28 cellular contexts compared by ENCODE assay signal in genomic region chr3:130760922-130761321, GRCh38. TPM values are rescaled to one million over a fixed set of nuclear protein-coding genes. Genes with fewer than 3 reads are reported as not detected.
DNase-seq lines count a peak whose midpoint lies in the region; ATAC-seq and TF ChIP-seq lines count a peak whose summit lies in the region.
"Had no signal": no experiment of that assay in that cellular context is flagged by ENCODE, and none has a peak within 500 bp of the region (broad histone marks: within the 10 kb centered on the region; RNA-seq: fewer than 3 reads in every experiment).

No MANE protein-coding gene starts in this region.

- H3K9me3 Mint-ChIP-seq in nephron: no peaks in the 10 kb centered on the region
- H3K9me3 Mint-ChIP-seq in activated T-cell treated with anti-CD3 and anti-CD28 coated beads, Interleukin-2, amount 50 U/mL, for 24 hours: no peaks in the 10 kb centered on the region
- H3K9me3 Mint-ChIP-seq: activated CD8-positive, alpha-beta T cell treated with anti-CD3 and anti-CD28 coated beads for 36 hours; natural killer cell treated with Interleukin-12 subunit alpha and Interleukin-12 subunit beta and Interleukin-15 and Interleukin-18, amount 100 ng/mL, for 72 hours; WTC11 had no signal

- POLR2A ChIA-PET in SK-N-SH (lab: Yijun Ruan, JAX): no interaction called here

- H3K79me2 ChIP-seq in SK-N-SH (ENCODE audit: insufficient read depth): no peaks in the 10 kb centered on the region
- H3K79me2 ChIP-seq: parathyroid adenoma had no signal

- WGBS in SK-N-SH (ENCODE audit: low lambda C conversion rate): 13% methylated on average over 1 of the region's 1 CpG
- 71% methylated on average over 1 of the region's 1 CpG for WGBS in right cardiac atrium

- TF ChIP-seq EP300 in SK-N-SH (IDR thresholded peaks at IDR 0.05; ENCODE audit: borderline replicate concordance in 1 of 2, low read depth in 1 of 2, low read length in 1 of 2): no peak

- H3K4me3 ChIP-seq in SK-N-SH (ENCODE audit: low read depth in 2 of 2, low read length in 1 of 2) (no peak overlapping the region), adipocyte (ENCODE audit: low read length) (no peak overlapping the region), right cardiac atrium (ENCODE audit: low read length) (no peak overlapping the region)
- H3K4me3 ChIP-seq: A549, ascending aorta, BLaER1, PC-9, sigmoid colon, SJSA1, vagina had no signal

- no peaks in the 10 kb centered on the region for H3K27me3 Mint-ChIP-seq in nephron (ENCODE audit: low read depth)
- peaks cover 26% of the 10 kb centered on the region for H3K27me3 Mint-ChIP-seq in activated T-cell treated with anti-CD3 and anti-CD28 coated beads, Interleukin-2, amount 50 U/mL, for 24 hours

- ATAC-seq in SK-N-SH treated with all-trans-retinoic acid at 6 μM for 48 hours (no peak), right cardiac atrium (no peak)
- ATAC-seq: A549; activated CD8-positive, alpha-beta T cell treated with anti-CD3 and anti-CD28 coated beads for 36 hours; esophagus mucosa; left colon; natural killer cell treated with Interleukin-12 subunit alpha and Interleukin-12 subunit beta and Interleukin-15 and Interleukin-18, amount 100 ng/mL, for 72 hours had no signal

- H3K4me1 ChIP-seq in SK-N-SH (ENCODE audit: control insufficient read depth in 1 of 2, insufficient read depth in 2 of 2, low read depth in 1 of 2, low read length in 1 of 2): no peaks in the 10 kb centered on the region; a peak in 1 of 4 replicates
- H3K4me1 ChIP-seq in adipocyte (ENCODE audit: control insufficient read depth, insufficient read depth, low read length): peaks cover 5% of the 10 kb centered on the region
- H3K4me1 ChIP-seq in right cardiac atrium (ENCODE audit: control insufficient read depth, insufficient read depth, low read length): no peaks in the 10 kb centered on the region
- H3K4me1 ChIP-seq: ascending aorta, BLaER1, sigmoid colon, vagina had no signal

- H3K27ac Mint-ChIP-seq in nephron: peak overlapping the region in 2 of 3 experiments; percentile 13 to 67
- H3K27ac Mint-ChIP-seq in activated T-cell treated with anti-CD3 and anti-CD28 coated beads, Interleukin-2, amount 50 U/mL, for 24 hours: no peak overlapping the region
- H3K27ac Mint-ChIP-seq: activated CD8-positive, alpha-beta T cell treated with anti-CD3 and anti-CD28 coated beads for 36 hours; natural killer cell treated with Interleukin-12 subunit alpha and Interleukin-12 subunit beta and Interleukin-15 and Interleukin-18, amount 100 ng/mL, for 72 hours; WTC11 had no signal

- H2AFZ ChIP-seq in SK-N-SH (ENCODE audit: low read depth): no peak overlapping the region
- H2AFZ ChIP-seq: parathyroid adenoma, PC-9 had no signal

- no peaks in the 10 kb centered on the region for H3K9me2 ChIP-seq in SK-N-SH

- intact Hi-C loops in right cardiac atrium (cut with DNase I): loop anchor here in 2 of 4 donors (5.0 kb wide), 1 partner anchor 131 kb away; the partner anchor contains the start of gene ATP2C1 (in 2 of the 2)

- H3K36me3 Mint-ChIP-seq in nephron (ENCODE audit: low read depth): no peaks in the 10 kb centered on the region
- H3K36me3 Mint-ChIP-seq in activated T-cell treated with anti-CD3 and anti-CD28 coated beads, Interleukin-2, amount 50 U/mL, for 24 hours (ENCODE audit: low read depth): no peaks in the 10 kb centered on the region
- H3K36me3 Mint-ChIP-seq: natural killer cell treated with Interleukin-12 subunit alpha and Interleukin-12 subunit beta and Interleukin-15 and Interleukin-18, amount 100 ng/mL, for 72 hours; WTC11 had no signal

- H3K4me1 Mint-ChIP-seq in nephron: peaks cover 5% of the 10 kb centered on the region
- peaks cover 8% of the 10 kb centered on the region for H3K4me1 Mint-ChIP-seq in activated T-cell treated with anti-CD3 and anti-CD28 coated beads, Interleukin-2, amount 50 U/mL, for 24 hours (ENCODE audit: low read depth)

- TF ChIP-seq CTCF in SK-N-SH (IDR thresholded peaks at IDR 0.05) (no peak), nephron (IDR thresholded peaks at IDR 0.05; ENCODE audit: unreplicated experiment in 3 of 3) (no peak)

- no peak overlapping the region for H3K4me2 ChIP-seq in SK-N-SH
- H3K4me2 ChIP-seq: BLaER1, PC-9 had no signal

- H4K20me1 ChIP-seq in SK-N-SH (ENCODE audit: insufficient read depth): no peaks in the 10 kb centered on the region
- H4K20me1 ChIP-seq: BLaER1 had no signal

- DNase-seq in SK-N-SH: no peak
- DNase-seq in M059J (ENCODE audit: low read depth): peak; percentile 83
- DNase-seq in adipocyte (ENCODE audit: low read depth): peak; percentile 25
- DNase-seq in right cardiac atrium: no peak
- DNase-seq in activated T-cell treated with anti-CD3 and anti-CD28 coated beads, Interleukin-2, amount 50 U/mL, for 24 hours: no peak
- no peak for DNase-seq in middle frontal gyrus (ENCODE audit: extremely low spot score, low spot score)
- DNase-seq: activated CD8-positive, alpha-beta T cell treated with anti-CD3 and anti-CD28 coated beads for 36 hours; activated naive CD4-positive, alpha-beta T cell treated with anti-CD3 and anti-CD28 coated beads, Interleukin-2, amount 50 U/mL, for 16 hours; activated T-cell treated with anti-CD3 and anti-CD28 coated beads, Interleukin-2, amount 50 U/mL, for 48 hours; cerebellar nuclear complex; GDM1; GOT3; Karpas-422; left colon; NCI-H1105 treated with DMSO at 0.1 percent for 48 hours; sigmoid colon had no signal

- H3K36me3 ChIP-seq in SK-N-SH (replicated peaks in 1 of 2; ENCODE audit: control insufficient read depth in 1 of 2, insufficient read depth in 2 of 2, low read length in 1 of 2) (no peaks in the 10 kb centered on the region), adipocyte (ENCODE audit: control insufficient read depth, insufficient read depth, low read length, severe bottlenecking) (no peaks in the 10 kb centered on the region)
- H3K36me3 ChIP-seq: ascending aorta, BLaER1, sigmoid colon, SJSA1, vagina had no signal

- H3K9me3 ChIP-seq in SK-N-SH: no peaks in the 10 kb centered on the region
- H3K9me3 ChIP-seq in adipocyte (ENCODE audit: control insufficient read depth, low read length): no peaks in the 10 kb centered on the region
- H3K9me3 ChIP-seq in right cardiac atrium (ENCODE audit: control insufficient read depth, low read length): no peaks in the 10 kb centered on the region
- H3K9me3 ChIP-seq: A549, ascending aorta, BLaER1, sigmoid colon, SJSA1, vagina had no signal

- H3K27me3 ChIP-seq in SK-N-SH (ENCODE audit: insufficient read depth) (0 out of 2 replicates have a peak, but pooled peaks cover 5% of the 10 kb centered on the region), adipocyte (replicated peaks; ENCODE audit: control insufficient read depth, insufficient read depth, low read length) (no peaks in the 10 kb centered on the region), right cardiac atrium (ENCODE audit: control insufficient read depth, insufficient read depth) (no peaks in the 10 kb centered on the region)
- H3K27me3 ChIP-seq: ascending aorta, BLaER1, sigmoid colon, SJSA1, vagina had no signal

- no peaks in the 10 kb centered on the region for H3F3A ChIP-seq in SK-N-SH (replicated peaks; ENCODE audit: insufficient read depth)

- H3K4me3 Mint-ChIP-seq in nephron: no peak overlapping the region
- no peak overlapping the region for H3K4me3 Mint-ChIP-seq in activated T-cell treated with anti-CD3 and anti-CD28 coated beads, Interleukin-2, amount 50 U/mL, for 24 hours
- H3K4me3 Mint-ChIP-seq: activated CD8-positive, alpha-beta T cell treated with anti-CD3 and anti-CD28 coated beads for 36 hours; natural killer cell treated with Interleukin-12 subunit alpha and Interleukin-12 subunit beta and Interleukin-15 and Interleukin-18, amount 100 ng/mL, for 72 hours; WTC11 had no signal

- H3K27ac ChIP-seq in SK-N-SH (ENCODE audit: low read depth in 2 of 2, low read length in 1 of 2) (no peak overlapping the region), right cardiac atrium (ENCODE audit: low read length) (no peak overlapping the region)
- H3K27ac ChIP-seq: A549, ascending aorta, BLaER1, parathyroid adenoma, PC-9, sigmoid colon, SJSA1, vagina had no signal

- no peak for TF ChIP-seq RAD21 in SK-N-SH (IDR thresholded peaks at IDR 0.05; ENCODE audit: low read length)

- H3K9ac ChIP-seq in SK-N-SH (no peak overlapping the region), adipocyte (ENCODE audit: low read length) (no peak overlapping the region)
- H3K9ac ChIP-seq: BLaER1, parathyroid adenoma had no signal

- CTCF ChIA-PET in SK-N-SH (lab: Yijun Ruan, JAX): interaction anchor here (0.7 to 5.5 kb wide), 15 partner anchors 10 to 234 kb away, joined by 3 to 112 read pairs (median 4); partner anchors contain the start of gene ATP2C1

TF ChIP-seq in SK-N-SH treated with all-trans-retinoic acid at 6 μM for 48 hours, 23 proteins besides CTCF, POLR2A, EP300 and RAD21:
- TF ChIP-seq ISL1 (CRISPR knock-in tag; IDR thresholded peaks at IDR 0.05) (peak; percentile 97), ESRRG (CRISPR knock-in tag; IDR thresholded peaks at IDR 0.05) (no peak), TCF4 (CRISPR knock-in tag; IDR thresholded peaks at IDR 0.05; ENCODE audit: borderline replicate concordance) (no peak)

TF ChIP-seq in SK-N-SH, 30 proteins besides CTCF, POLR2A, EP300 and RAD21:
- no peak for TF ChIP-seq POLR2AphosphoS5 (IDR thresholded peaks at IDR 0.05; ENCODE audit: low read depth, low read length)
- no peak for TF ChIP-seq RCOR1 (IDR thresholded peaks at IDR 0.05; ENCODE audit: low read length)
- TF ChIP-seq TEAD4 (IDR thresholded peaks at IDR 0.05; ENCODE audit: borderline replicate concordance, insufficient read depth): no peak
- no peak for TF ChIP-seq NFIC (IDR thresholded peaks at IDR 0.05; ENCODE audit: borderline replicate concordance)
- TF ChIP-seq SMC3 (IDR thresholded peaks at IDR 0.05; ENCODE audit: low read depth, low read length): no peak
- TF ChIP-seq GABPA (IDR thresholded peaks at IDR 0.05; ENCODE audit: low read depth): no peak
- TF ChIP-seq YY1 (IDR thresholded peaks at IDR 0.05; ENCODE audit: low read depth): no peak
- TF ChIP-seq MEF2A (IDR thresholded peaks at IDR 0.05; ENCODE audit: borderline replicate concordance, low read depth): no peak

RNA-seq across cellular contexts. Expression of gene PIK3R4, which starts 14.3 kb away (rescaled TPM):
- polyA plus RNA-seq in SK-N-SH (2012; rRNA removed) (27.2 and 27.9 TPM in 2 replicates), right cardiac atrium (24.6 TPM)
- polyA plus RNA-seq in SK-N-SH (2012; cell fraction: cytosol; rRNA removed): 22.1 and 25.3 TPM in 2 replicates
- polyA plus RNA-seq in SK-N-SH (2012; cell fraction: nucleus; rRNA removed): 30.6 and 53.1 TPM in 2 replicates
- total RNA-seq in M059J (2014; rRNA removed; shearing (Covaris generic)): 52.4 and 60.2 TPM in 2 replicates
- 10 to 100 TPM; 15.1 to 19.0 (median 16.8) TPM for total RNA-seq in right cardiac atrium

Comparison
In these comparisons a context has a peak if more than half of its experiments do, and no peak if none do; other contexts are left out.
1. DNase-seq: peak in M059J (single experiment) and adipocyte (single experiment); none in SK-N-SH (single experiment), right cardiac atrium (0 of 3), activated T-cell treated with anti-CD3 and anti-CD28 coated beads, Interleukin-2, amount 50 U/mL, for 24 hours (single experiment) and middle frontal gyrus (single experiment).